Comparison of ENCODE assay signal across 9 cellular contexts in genomic region chr19:49679832-49680472, GRCh38. TPM values are rescaled to one million over a fixed set of nuclear protein-coding genes. Genes with fewer than 3 reads are reported as not detected.
DNase-seq lines count a peak whose midpoint lies in the region; TF ChIP-seq lines count a peak whose summit lies in the region.
"Had no signal": no experiment of that assay in that cellular context is flagged by ENCODE, and none has a peak within 500 bp of the region (broad histone marks: within the 10 kb centered on the region; RNA-seq: fewer than 3 reads in every experiment).

No MANE protein-coding gene starts in this region.

- intact Hi-C loops in left ventricle myocardium inferior (cut with micrococcal nuclease), result no loop called here

- H3K36me3 ChIP-seq in SU-DHL-6 (ENCODE audit: low read length) (peaks cover 15% of the 10 kb centered on the region), left ventricle myocardium inferior (peaks cover 41% of the 10 kb centered on the region), smooth muscle cell (ENCODE audit: low read depth) (no peaks in the 10 kb centered on the region)

- H3K4me1 ChIP-seq in left ventricle myocardium inferior (peaks cover 62% of the 10 kb centered on the region), smooth muscle cell (ENCODE audit: low read depth) (peaks cover 16% of the 10 kb centered on the region)

- H3K27me3 ChIP-seq in SU-DHL-6 (ENCODE audit: low read length), result no peaks in the 10 kb centered on the region
- no peaks in the 10 kb centered on the region for H3K27me3 ChIP-seq in left ventricle myocardium inferior (ENCODE audit: low read depth)
- no peaks in the 10 kb centered on the region for H3K27me3 ChIP-seq in smooth muscle cell (ENCODE audit: low read depth)

- H3K4me2 ChIP-seq in SU-DHL-6 (ENCODE audit: low read depth, low read length, poor library complexity, severe bottlenecking) (peak overlapping the region; percentile 70), smooth muscle cell (peak overlapping the region; percentile 85)

- H3K79me2 ChIP-seq in SU-DHL-6 (ENCODE audit: insufficient read depth, low read length) (peaks cover 50% of the 10 kb centered on the region), smooth muscle cell (ENCODE audit: low read depth) (peaks cover 55% of the 10 kb centered on the region)

- H3K9ac ChIP-seq in SU-DHL-6 (ENCODE audit: low read length), result peak overlapping the region; percentile 97
- peak overlapping the region; percentile 8 for H3K9ac ChIP-seq in smooth muscle cell (ENCODE audit: low read depth)

- no peaks in the 10 kb centered on the region for H3K9me3 ChIP-seq in SU-DHL-6 (ENCODE audit: insufficient read depth, low read length)
- H3K9me3 ChIP-seq in left ventricle myocardium inferior (replicated peaks), result no peaks in the 10 kb centered on the region
- no peaks in the 10 kb centered on the region for H3K9me3 ChIP-seq in smooth muscle cell (replicated peaks; ENCODE audit: low read depth)

- H4K20me1 ChIP-seq in SU-DHL-6 (ENCODE audit: low read depth, low read length) (peaks cover 10% of the 10 kb centered on the region; the same call in 1 of the 2 replicates), smooth muscle cell (ENCODE audit: low read depth) (peaks cover 60% of the 10 kb centered on the region)

- H2AFZ ChIP-seq in SU-DHL-6 (ENCODE audit: low read depth, low read length, severe bottlenecking) (no peak overlapping the region), smooth muscle cell (ENCODE audit: low read depth) (no peak overlapping the region)

- peak; percentile 58 for DNase-seq in DMS 273 (lab: John Stamatoyannopoulos, UW; ENCODE audit: unreplicated experiment)
- DNase-seq in DMS 273 treated with DMSO at 0.1 percent for 48 hours (lab: John Stamatoyannopoulos, UW), result no peak
- DNase-seq in left ventricle myocardium inferior, result no peak
- no peak for DNase-seq in smooth muscle cell (lab: John Stamatoyannopoulos, UW; ENCODE audit: unreplicated experiment)
- no peak for DNase-seq in UCSD-AML1 (lab: John Stamatoyannopoulos, UW; ENCODE audit: unreplicated experiment)
- no peak for DNase-seq in NCI-H1048 (lab: John Stamatoyannopoulos, UW)
- no peak for DNase-seq in cerebellum (ENCODE audit: low spot score)

- H3F3A ChIP-seq in SU-DHL-6 (ENCODE audit: insufficient read depth) (peaks cover 18% of the 10 kb centered on the region), smooth muscle cell (ENCODE audit: low read depth) (peaks cover 20% of the 10 kb centered on the region)

- 66% methylated on average over 9 of the region's 9 CpGs for WGBS in smooth muscle cell (ENCODE audit: low lambda C conversion rate)

- no peaks in the 10 kb centered on the region for H3K9me2 ChIP-seq in SU-DHL-6 (replicated peaks; ENCODE audit: insufficient read depth, low read length)

- H3K4me3 ChIP-seq in SU-DHL-6 (ENCODE audit: insufficient read depth, low read length, poor library complexity, severe bottlenecking) (peak overlapping the region; percentile 29), left ventricle myocardium inferior (peak overlapping the region; percentile 51), smooth muscle cell (peak overlapping the region; percentile 37)
- H3K4me3 ChIP-seq: lung had no signal

- H3K27ac ChIP-seq in SU-DHL-6 (ENCODE audit: low read depth, low read length), result peak overlapping the region; percentile 27
- peak overlapping the region; percentile 97 for H3K27ac ChIP-seq in left ventricle myocardium inferior (replicated peaks)
- peak overlapping the region; percentile 64 for H3K27ac ChIP-seq in smooth muscle cell (ENCODE audit: low read depth)

- TF ChIP-seq CTCF in SU-DHL-6 (IDR thresholded peaks at IDR 0.05; ENCODE audit: insufficient read depth, low read length, poor library complexity, severe bottlenecking) (no peak), left ventricle myocardium inferior (IDR thresholded peaks at IDR 0.05; ENCODE audit: borderline replicate concordance) (no peak), smooth muscle cell (IDR thresholded peaks at IDR 0.05; ENCODE audit: borderline replicate concordance, insufficient read depth, poor library complexity, severe bottlenecking) (no peak)

RNA-seq across cellular contexts. Expression of gene PRMT1, which starts 2.9 kb away (rescaled TPM):
- total RNA-seq in left ventricle myocardium inferior (112 TPM), smooth muscle cell (147 and 174 TPM in 2 replicates), cerebellum (147 TPM)
- polyA plus RNA-seq in smooth muscle cell, result 170 and 175 TPM in 2 replicates

RNA-seq across cellular contexts. Expression of gene ADM5, which starts 9.4 kb away (rescaled TPM):
- total RNA-seq in left ventricle myocardium inferior (0.49 TPM), smooth muscle cell (1.6 and 3.6 TPM in 2 replicates), cerebellum (1.5 TPM)
- polyA plus RNA-seq in smooth muscle cell, result 1.7 and 3.1 TPM in 2 replicates

RNA-seq across cellular contexts. Expression of gene CPT1C, which starts 11.0 kb away (rescaled TPM):
- total RNA-seq in left ventricle myocardium inferior, result 2.5 TPM
- total RNA-seq in smooth muscle cell, result 7.6 and 19.7 TPM in 2 replicates
- 20.0 and 21.0 TPM in 2 replicates for polyA plus RNA-seq in smooth muscle cell
- 31.0 TPM for total RNA-seq in cerebellum

RNA-seq across cellular contexts. Expression of gene BCL2L12, which starts 14.2 kb away (rescaled TPM):
- total RNA-seq in left ventricle myocardium inferior (11.4 TPM), smooth muscle cell (3.2 and 10.8 TPM in 2 replicates), cerebellum (1.2 TPM)
- 34.0 and 44.1 TPM in 2 replicates for polyA plus RNA-seq in smooth muscle cell

RNA-seq across cellular contexts. Expression of gene IRF3, which starts 14.3 kb away (rescaled TPM):
- 34.5 TPM for total RNA-seq in left ventricle myocardium inferior
- total RNA-seq in smooth muscle cell, result 35.1 and 38.2 TPM in 2 replicates
- polyA plus RNA-seq in smooth muscle cell, result 45.9 and 64.1 TPM in 2 replicates
- 11.3 TPM for total RNA-seq in cerebellum

Comparison
In these comparisons a context has a peak if more than half of its experiments do, and no peak if none do; other contexts are left out.
1. H3K27ac ChIP-seq: peak in every context shown above with its lines; median percentile 97 in left ventricle myocardium inferior; 64 in smooth muscle cell; 27 in SU-DHL-6.